8 cellular contexts compared by ENCODE assay signal in the genomic region with DNA sequence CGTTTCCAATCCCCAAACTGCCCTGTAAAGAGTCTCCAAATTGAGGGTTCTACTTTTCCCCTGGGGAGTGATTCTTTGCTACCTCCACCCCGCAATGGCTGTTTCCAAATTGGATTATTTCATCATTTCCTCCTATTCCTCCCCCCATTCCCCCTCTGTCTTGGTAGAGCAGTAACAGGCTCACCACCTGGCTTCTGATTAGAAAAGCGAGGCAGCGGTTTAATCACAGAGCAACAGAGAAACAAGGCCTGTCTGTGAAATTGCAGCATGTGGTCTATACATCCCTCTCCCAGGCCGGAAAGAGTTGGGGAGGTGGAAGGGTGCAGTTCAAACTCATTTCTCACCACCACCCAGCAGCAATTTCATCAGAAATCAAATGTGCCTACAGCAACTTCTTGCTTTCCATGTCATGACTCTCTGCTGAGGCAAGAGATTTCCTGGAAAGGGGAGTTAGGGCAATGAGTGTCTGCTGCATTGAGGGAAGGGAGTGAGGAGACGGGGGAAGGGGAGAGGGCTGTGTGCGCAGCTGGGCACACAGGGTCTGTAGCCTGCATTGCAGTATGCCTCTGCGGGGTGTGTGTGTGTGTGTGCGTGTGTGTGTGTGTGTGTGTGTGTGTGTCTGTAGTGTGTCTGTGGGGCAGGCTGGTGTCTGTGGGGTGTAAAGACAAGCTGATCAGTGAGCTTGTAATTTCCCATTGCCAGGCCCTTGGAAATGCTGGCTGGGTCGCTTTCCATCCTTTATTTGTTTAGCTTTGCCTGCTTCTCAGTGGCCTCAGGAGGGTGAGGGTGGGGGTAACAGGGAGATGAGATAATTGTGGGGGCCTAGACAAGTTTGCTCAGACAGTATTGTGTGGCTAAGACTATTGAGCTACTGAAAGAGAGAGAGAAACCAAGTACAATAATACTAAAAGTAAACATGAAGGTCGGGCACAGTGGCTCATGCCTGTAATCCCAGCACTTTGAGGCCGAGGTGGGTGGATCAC. TPM values are rescaled to one million over a fixed set of nuclear protein-coding genes. Genes with fewer than 3 reads are reported as not detected.
DNase-seq lines count a peak whose midpoint lies in the region; ATAC-seq and TF ChIP-seq lines count a peak whose summit lies in the region.

No MANE protein-coding gene starts in this region.

- no peaks in the 10 kb centered on the region for H3K36me3 ChIP-seq in SK-N-MC (ENCODE audit: insufficient read depth, low read length)

- H3K9me3 Mint-ChIP-seq in glutamatergic neuron (ENCODE audit: unreplicated experiment) = peaks cover 16% of the 10 kb centered on the region

- H3K9me3 ChIP-seq in SK-N-MC (ENCODE audit: low read depth, low read length) = no peaks in the 10 kb centered on the region

- peak overlapping the region; percentile 85 for H3K27ac Mint-ChIP-seq in glutamatergic neuron (ENCODE audit: unreplicated experiment)

- ATAC-seq in HG03175 (IDR thresholded peaks at IDR 0.05; ENCODE audit: unreplicated experiment) (no peak), HG03159 (IDR thresholded peaks at IDR 0.05; ENCODE audit: unreplicated experiment) (no peak)

- peak overlapping the region; percentile 41 for H3K4me3 Mint-ChIP-seq in glutamatergic neuron (ENCODE audit: unreplicated experiment)

- peak; percentile 99 for DNase-seq in NB4 (ENCODE audit: low read depth)
- no peak for DNase-seq in SK-N-MC (ENCODE audit: low read depth, low spot score)
- peak; percentile 36 for DNase-seq in glutamatergic neuron
- no peak for DNase-seq in DMS79 treated with DMSO at 0.1 percent for 48 hours (lab: John Stamatoyannopoulos, UW)
- no peak for DNase-seq in globus pallidus (ENCODE audit: low spot score)

- H3K27me3 Mint-ChIP-seq in glutamatergic neuron (ENCODE audit: unreplicated experiment) = peaks cover 17% of the 10 kb centered on the region

- TF ChIP-seq POLR2A in NB4 (IDR thresholded peaks at IDR 0.05; ENCODE audit: extremely low read depth, insufficient read length) = peak; percentile 13

- H3K36me3 Mint-ChIP-seq in glutamatergic neuron (ENCODE audit: unreplicated experiment) = peaks cover 3% of the 10 kb centered on the region

- peak overlapping the region; percentile 25 for H3K4me3 ChIP-seq in NB4 (ENCODE audit: low read depth, low read length)
- peak overlapping the region; percentile 67 for H3K4me3 ChIP-seq in SK-N-MC

- H3K27ac ChIP-seq in C4-2B (peak overlapping the region; percentile 85), SK-N-MC (peak overlapping the region; percentile 95)

- no peak for TF ChIP-seq CTCF in C4-2B (conservative IDR thresholded peaks at IDR 0.05)
- no peak for TF ChIP-seq CTCF in NB4 (IDR thresholded peaks at IDR 0.05; ENCODE audit: low read depth, low read length)
- no peak for TF ChIP-seq CTCF in glutamatergic neuron (IDR thresholded peaks at IDR 0.05; ENCODE audit: partially characterized antibody, unreplicated experiment)

- H3K4me1 Mint-ChIP-seq in glutamatergic neuron (ENCODE audit: low read depth, unreplicated experiment) = peaks cover 39% of the 10 kb centered on the region

- H3K9ac ChIP-seq in SK-N-MC (ENCODE audit: insufficient read length) = peak overlapping the region; percentile 56

RNA-seq across cellular contexts. Expression of a gene that starts 13.5 kb away (rescaled TPM):
- total RNA-seq in glutamatergic neuron (ENCODE audit: unreplicated experiment) = 208 TPM

Comparison
In these comparisons a context has a peak if more than half of its experiments do, and no peak if none do; other contexts are left out.
1. DNase-seq: peak in NB4 (single experiment) and glutamatergic neuron (single experiment); none in SK-N-MC (single experiment), DMS79 treated with DMSO at 0.1 percent for 48 hours (single experiment) and globus pallidus (single experiment).